Comparison of ENCODE assay signal across 13 cellular contexts in genomic region chr10:101224910-101225823, GRCh38. TPM values are rescaled to one million over a fixed set of nuclear protein-coding genes. Genes with fewer than 3 reads are reported as not detected.
DNase-seq lines count a peak whose midpoint lies in the region; ATAC-seq, FAIRE-seq and TF ChIP-seq lines count a peak whose summit lies in the region.
"Had no signal": no experiment of that assay in that cellular context is flagged by ENCODE, and none has a peak within 500 bp of the region (broad histone marks: within the 10 kb centered on the region; RNA-seq: fewer than 3 reads in every experiment).

No MANE protein-coding gene starts in this region.

- TF ChIP-seq CTCF in A549 (IDR thresholded peaks at IDR 0.05), result no peak
- peak; percentile 12 for TF ChIP-seq CTCF in GM12873 (IDR thresholded peaks at IDR 0.05; ENCODE audit: insufficient read depth, low read depth, low read length, missing control alignments)

- H3K9me3 Mint-ChIP-seq in activated naive CD8-positive, alpha-beta T cell treated with anti-CD3 and anti-CD28 coated beads, Interleukin-2, amount 50 U/mL, for 24 hours, result no peaks in the 10 kb centered on the region
- H3K9me3 Mint-ChIP-seq in naive thymus-derived CD4-positive, alpha-beta T cell, result peaks cover 0 to 3% (median 0%) of the 10 kb centered on the region in 11 donors

- POLR2A ChIA-PET in A549 (lab: Yijun Ruan, JAX), result no interaction called here
- POLR2A ChIA-PET in naive thymus-derived CD4-positive, alpha-beta T cell (lab: Charles Lee), result no interaction called here

- H3K4me3 ChIP-seq in A549, result peak overlapping the region; percentile 43
- peak overlapping the region; percentile 34 for H3K4me3 ChIP-seq in naive thymus-derived CD4-positive, alpha-beta T cell (ENCODE audit: low read length)

- H3K27me3 Mint-ChIP-seq in activated naive CD8-positive, alpha-beta T cell treated with anti-CD3 and anti-CD28 coated beads, Interleukin-2, amount 50 U/mL, for 24 hours, result peaks cover 70% of the 10 kb centered on the region
- peaks cover 64 to 79% (median 73%) of the 10 kb centered on the region in 5 donors for H3K27me3 Mint-ChIP-seq in naive thymus-derived CD4-positive, alpha-beta T cell

- FAIRE-seq in A549 (lab: Jason Lieb, UNC), result no peak

- TF ChIP-seq POLR2A in A549 (IDR thresholded peaks at IDR 0.05; ENCODE audit: low read length), result no peak

- H3K4me1 Mint-ChIP-seq in activated naive CD8-positive, alpha-beta T cell treated with anti-CD3 and anti-CD28 coated beads, Interleukin-2, amount 50 U/mL, for 24 hours, result peaks cover 40% of the 10 kb centered on the region
- H3K4me1 Mint-ChIP-seq in naive thymus-derived CD4-positive, alpha-beta T cell, result peaks cover 31 to 52% (median 40%) of the 10 kb centered on the region in 7 donors

- H3K36me3 ChIP-seq in naive thymus-derived CD4-positive, alpha-beta T cell (ENCODE audit: control insufficient read depth in 2 of 3, insufficient read depth in 3 of 3, low read length in 3 of 3), result no peaks in the 10 kb centered on the region

- H3K27ac ChIP-seq in A549, result 0 out of 6 replicates have a peak overlapping the region, but pooled peaks of 1 of the 2 experiments have one; percentile 23
- no peak overlapping the region for H3K27ac ChIP-seq in naive thymus-derived CD4-positive, alpha-beta T cell (ENCODE audit: low read depth, low read length)

- H3K4me1 ChIP-seq in A549, result 0 out of 3 replicates have a peak, but pooled peaks cover 9% of the 10 kb centered on the region
- H3K4me1 ChIP-seq in naive thymus-derived CD4-positive, alpha-beta T cell (ENCODE audit: control insufficient read depth in 2 of 2, insufficient read depth in 2 of 2, low read length in 2 of 2), result peaks cover 33 to 61% of the 10 kb centered on the region in 2 donors

- H3K27ac Mint-ChIP-seq in activated naive CD8-positive, alpha-beta T cell treated with anti-CD3 and anti-CD28 coated beads, Interleukin-2, amount 50 U/mL, for 24 hours, result no peak overlapping the region
- peak overlapping the region in 2 of 9 donors; percentile 71 to 80 for H3K27ac Mint-ChIP-seq in naive thymus-derived CD4-positive, alpha-beta T cell

- WGBS in A549 (ENCODE audit: missing lambda C conversion rate), result 28% methylated on average over 53 of the region's 53 CpGs

- TF ChIP-seq RAD21 in A549 (conservative IDR thresholded peaks at IDR 0.05 in 1 of 2, IDR thresholded peaks at IDR 0.05 in 1 of 2), result no peak

- ATAC-seq in A549 (peak in 1 of 2 experiments; percentile 39; a peak in 3 of 6 replicates), GM18502 (IDR thresholded peaks at IDR 0.05; ENCODE audit: poor library complexity, unreplicated experiment) (no peak)
- no peak for ATAC-seq in activated naive CD8-positive, alpha-beta T cell treated with anti-CD3 and anti-CD28 coated beads, Interleukin-2, amount 50 U/mL, for 24 hours
- ATAC-seq in naive thymus-derived CD4-positive, alpha-beta T cell, result no peak

- peaks cover 14 to 56% of the 10 kb centered on the region in 2 donors for H3K27me3 ChIP-seq in naive thymus-derived CD4-positive, alpha-beta T cell (ENCODE audit: control insufficient read depth in 2 of 2, insufficient read depth in 2 of 2, low read length in 2 of 2)

- DNase-seq in A549 (ENCODE audit: low read depth in 1 of 2, low spot score in 1 of 2), result no peak
- no peak for DNase-seq in activated naive CD8-positive, alpha-beta T cell treated with anti-CD3 and anti-CD28 coated beads, Interleukin-2, amount 50 U/mL, for 24 hours
- no peak for DNase-seq in naive thymus-derived CD4-positive, alpha-beta T cell
- DNase-seq in DMS114 treated with DMSO at 0.1 percent for 48 hours (lab: John Stamatoyannopoulos, UW; ENCODE audit: unreplicated experiment), result no peak
- no peak for DNase-seq in iPS-NIHi7 (ENCODE audit: extremely low spot score)
- no peak for DNase-seq in NCI-H128 (lab: John Stamatoyannopoulos, UW; ENCODE audit: unreplicated experiment)
- DNase-seq: amygdala, NCI-H187 treated with DMSO at 0.1 percent for 48 hours had no signal

- no peaks in the 10 kb centered on the region for H3K9me3 ChIP-seq in A549
- no peaks in the 10 kb centered on the region for H3K9me3 ChIP-seq in naive thymus-derived CD4-positive, alpha-beta T cell (ENCODE audit: control insufficient read depth in 2 of 3, low read length in 3 of 3)

- intact Hi-C loops in naive thymus-derived CD4-positive, alpha-beta T cell (cut with micrococcal nuclease), result loop anchor here (5.0 to 10.0 kb wide), 6 partner anchors 127 to 1688 kb away; partner anchors contain the start of genes BTRC (in 1 of the 2) and PAX2 (in 1 of the 2)

- peak overlapping the region; percentile 95 for H3K4me2 ChIP-seq in A549

- no peak for TF ChIP-seq EP300 in A549 (IDR thresholded peaks at IDR 0.05)

- peak overlapping the region; percentile 11 for H3K4me3 Mint-ChIP-seq in activated naive CD8-positive, alpha-beta T cell treated with anti-CD3 and anti-CD28 coated beads, Interleukin-2, amount 50 U/mL, for 24 hours
- peak overlapping the region; percentile 21 to 87 (median 77) for H3K4me3 Mint-ChIP-seq in naive thymus-derived CD4-positive, alpha-beta T cell

- CTCF ChIA-PET in A549 (lab: Yijun Ruan, JAX), result interaction anchor here (3.8 kb wide), 1 partner anchor 10 kb away, joined by 43 read pairs; no protein-coding TSS in a partner anchor
- CTCF ChIA-PET in naive thymus-derived CD4-positive, alpha-beta T cell (lab: Charles Lee), result interaction anchor here (0.6 kb wide), 1 partner anchor 966 kb away, joined by 7 read pairs; no protein-coding TSS in a partner anchor

- no peaks in the 10 kb centered on the region for H3K36me3 Mint-ChIP-seq in activated naive CD8-positive, alpha-beta T cell treated with anti-CD3 and anti-CD28 coated beads, Interleukin-2, amount 50 U/mL, for 24 hours (ENCODE audit: low read depth)
- H3K36me3 Mint-ChIP-seq in naive thymus-derived CD4-positive, alpha-beta T cell, result peaks cover 0 to 7% (median 0%) of the 10 kb centered on the region in 5 donors

TF ChIP-seq in A549, 52 proteins besides CTCF, POLR2A, EP300 and RAD21 (continues in another document):
- no peak for TF ChIP-seq CHD2 (IDR thresholded peaks at IDR 0.05; ENCODE audit: low read length, partially characterized antibody)
- TF ChIP-seq FOXS1 (CRISPR knock-in tag; IDR thresholded peaks at IDR 0.05), result no peak
- TF ChIP-seq FOSL2 (IDR thresholded peaks at IDR 0.05), result no peak
- no peak for TF ChIP-seq FOSL2 (CRISPR knock-in tag; IDR thresholded peaks at IDR 0.05)
- no peak for TF ChIP-seq REST (IDR thresholded peaks at IDR 0.05)
- no peak for TF ChIP-seq RFX5 (IDR thresholded peaks at IDR 0.05)
- TF ChIP-seq HES2 (IDR thresholded peaks at IDR 0.05), result no peak
- TF ChIP-seq JUNB (IDR thresholded peaks at IDR 0.05), result no peak
- TF ChIP-seq EHMT2 (IDR thresholded peaks at IDR 0.05; ENCODE audit: low read depth), result no peak
- TF ChIP-seq KDM5A (IDR thresholded peaks at IDR 0.05), result no peak
- no peak for TF ChIP-seq RCOR1 (IDR thresholded peaks at IDR 0.05; ENCODE audit: low read depth, low read length)
- TF ChIP-seq, protein P1, sequence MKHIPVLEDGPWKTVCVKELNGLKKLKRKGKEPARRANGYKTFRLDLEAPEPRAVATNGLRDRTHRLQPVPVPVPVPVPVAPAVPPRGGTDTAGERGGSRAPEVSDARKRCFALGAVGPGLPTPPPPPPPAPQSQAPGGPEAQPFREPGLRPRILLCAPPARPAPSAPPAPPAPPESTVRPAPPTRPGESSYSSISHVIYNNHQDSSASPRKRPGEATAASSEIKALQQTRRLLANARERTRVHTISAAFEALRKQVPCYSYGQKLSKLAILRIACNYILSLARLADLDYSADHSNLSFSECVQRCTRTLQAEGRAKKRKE (CRISPR knock-in tag; IDR thresholded peaks at IDR 0.05; ENCODE audit: low read depth), result no peak
- TF ChIP-seq HOXB5 (CRISPR knock-in tag; IDR thresholded peaks at IDR 0.05), result no peak
- no peak for TF ChIP-seq HOXB13 (CRISPR knock-in tag; IDR thresholded peaks at IDR 0.05; ENCODE audit: low read depth)
- TF ChIP-seq GATA3 (IDR thresholded peaks at IDR 0.05; ENCODE audit: borderline replicate concordance), result no peak
- TF ChIP-seq SREBF2 (IDR thresholded peaks at IDR 0.05), result no peak
- no peak for TF ChIP-seq ZSCAN20 (CRISPR knock-in tag; IDR thresholded peaks at IDR 0.05)
- TF ChIP-seq NR3C1 (IDR thresholded peaks at IDR 0.05), result no peak

RNA-seq across cellular contexts. Expression of gene LBX1, which starts 4.1 kb away (rescaled TPM):
- polyA plus RNA-seq in A549 (2011; rRNA removed) (not detected in 2 replicates), A549 (2017; fragmentation: RNase III; extraction: RNeasy Plus Mini Kit Qiagen cat#74134 plus additional on column Dnase treatment) (not detected in 3 replicates)
- polyA plus RNA-seq in A549 (2012; cell fraction: cytosol; rRNA removed), result 0.01 TPM in 1 of 2 replicates, not detected in the other
- polyA plus RNA-seq in A549 (2012; cell fraction: nucleus; rRNA removed), result not detected in 2 replicates
- polyA minus RNA-seq in A549 (2011; rRNA and poly(A)+ RNA removed), result not detected in 2 replicates
- total RNA-seq in naive thymus-derived CD4-positive, alpha-beta T cell, result not detected
- not detected for polyA plus RNA-seq in naive thymus-derived CD4-positive, alpha-beta T cell
- total RNA-seq: glomerular endothelial cell; posterior vena cava; T-helper 1 cell treated with Interleukin-12 subunit alpha and Interleukin-12 subunit beta and Interleukin-4 antibody, amounts not matched to agents 30 ng/mL and 1 ng/mL, for 36 hours had no signal
